16 cellular contexts compared by ENCODE assay signal in genomic region chr18:34858188-34858587, GRCh38.
DNase-seq lines count a peak whose midpoint lies in the region; TF ChIP-seq lines count a peak whose summit lies in the region.
"Had no signal": no experiment of that assay in that cellular context is flagged by ENCODE, and none has a peak within 500 bp of the region (broad histone marks: within the 10 kb centered on the region; RNA-seq: fewer than 3 reads in every experiment).

No MANE protein-coding gene starts in this region.

- H3K27me3 ChIP-seq in BLaER1: no peaks in the 10 kb centered on the region
- H3K27me3 ChIP-seq in neural cell (ENCODE audit: insufficient read depth, low read depth, low read length): no peaks in the 10 kb centered on the region
- H3K27me3 ChIP-seq: BE2C; BLaER1 treated with 17β-estradiol and CSF1 and Interleukin-3, amounts not matched to agents 10 nM and 100 nM had no signal

- peaks cover 3% of the 10 kb centered on the region; the same call in 1 of the 2 replicates for H3K9me3 ChIP-seq in BLaER1
- peaks cover 5% of the 10 kb centered on the region for H3K9me3 ChIP-seq in KOPT-K1 (ENCODE audit: insufficient read depth, low read length, poor library complexity, severe bottlenecking)
- no peaks in the 10 kb centered on the region for H3K9me3 ChIP-seq in neural cell (ENCODE audit: low read length)
- H3K9me3 ChIP-seq: BE2C, Caco-2 had no signal

- TF ChIP-seq CTCF in neural cell (IDR thresholded peaks at IDR 0.05; ENCODE audit: poor library complexity, severe bottlenecking): no peak

- H3K79me2 ChIP-seq in neural cell (replicated peaks; ENCODE audit: insufficient read depth, low read length): no peaks in the 10 kb centered on the region

- no peak for TF ChIP-seq RAD21 in neural cell (conservative IDR thresholded peaks at IDR 0.05)

- no peak overlapping the region for H3K27ac ChIP-seq in BLaER1
- H3K27ac ChIP-seq in KOPT-K1 (ENCODE audit: low read depth, low read length, poor library complexity, severe bottlenecking): peak overlapping the region; percentile 2
- H3K27ac ChIP-seq in neural cell (ENCODE audit: low read length): peak overlapping the region; percentile 44
- H3K27ac ChIP-seq in substantia nigra (ENCODE audit: low read depth, low read length, poor library complexity, severe bottlenecking): no peak overlapping the region
- H3K27ac ChIP-seq: BLaER1 treated with 17β-estradiol and CSF1 and Interleukin-3, amounts not matched to agents 10 nM and 100 nM; C4-2B had no signal

- H3K4me2 ChIP-seq in BLaER1 (peak overlapping the region; percentile 12; the same call in 1 of the 2 replicates), neural cell (ENCODE audit: low read length) (no peak overlapping the region)

- DNase-seq in effector CD8-positive, alpha-beta T cell (lab: John Stamatoyannopoulos, UW): no peak
- no peak for DNase-seq in substantia nigra (lab: John Stamatoyannopoulos, UW)
- DNase-seq: 8988T; ACHN; BE2C; Caco-2; Calu3; CD4-positive, alpha-beta T cell; CD8-positive, alpha-beta T cell; DMS79 treated with DMSO at 0.1 percent for 48 hours; GF-D8 had no signal

- no peak overlapping the region for H3K4me3 ChIP-seq in BLaER1
- H3K4me3 ChIP-seq in neural cell (ENCODE audit: low read length): no peak overlapping the region
- H3K4me3 ChIP-seq: BLaER1 treated with 17β-estradiol and CSF1 and Interleukin-3, amounts not matched to agents 10 nM and 100 nM had no signal

- TF ChIP-seq EP300 in neural cell (conservative IDR thresholded peaks at IDR 0.05; ENCODE audit: poor library complexity, severe bottlenecking): no peak

- H3K4me1 ChIP-seq in BLaER1: peaks cover 21% of the 10 kb centered on the region
- H3K4me1 ChIP-seq: BE2C, Caco-2 had no signal

- no peaks in the 10 kb centered on the region for H3F3A ChIP-seq in neural cell (ENCODE audit: insufficient read depth, low read length, poor library complexity, severe bottlenecking)

- no peaks in the 10 kb centered on the region for H3K36me3 ChIP-seq in BLaER1
- no peaks in the 10 kb centered on the region for H3K36me3 ChIP-seq in KOPT-K1 (ENCODE audit: insufficient read depth, low read length)
- no peaks in the 10 kb centered on the region for H3K36me3 ChIP-seq in neural cell (ENCODE audit: insufficient read depth, low read length)
- H3K36me3 ChIP-seq: BE2C had no signal

- H4K20me1 ChIP-seq in BLaER1 (no peaks in the 10 kb centered on the region), neural cell (ENCODE audit: insufficient read depth) (no peaks in the 10 kb centered on the region)

- H2AFZ ChIP-seq in neural cell (ENCODE audit: low read depth, low read length): no peak overlapping the region

- no peaks in the 10 kb centered on the region for H3K9me2 ChIP-seq in neural cell (ENCODE audit: insufficient read depth, low read length)

- H3K9ac ChIP-seq in BLaER1: no peak overlapping the region
- H3K9ac ChIP-seq in neural cell (ENCODE audit: low read length): no peak overlapping the region
- H3K9ac ChIP-seq: BLaER1 treated with 17β-estradiol and CSF1 and Interleukin-3, amounts not matched to agents 10 nM and 100 nM had no signal

TF ChIP-seq in neural cell, 6 proteins besides CTCF, POLR2A, EP300 and RAD21:
- TF ChIP-seq MXI1 (conservative IDR thresholded peaks at IDR 0.05; ENCODE audit: poor library complexity, severe bottlenecking) (no peak), POLR2AphosphoS5 (IDR thresholded peaks at IDR 0.05) (no peak), EZH2 (IDR thresholded peaks at IDR 0.05; ENCODE audit: borderline replicate concordance, insufficient read depth, low read length, poor library complexity, severe bottlenecking) (no peak), TAF1 (IDR thresholded peaks at IDR 0.05; ENCODE audit: low read depth) (no peak), REST (IDR thresholded peaks at IDR 0.05; ENCODE audit: borderline replicate concordance) (no peak), SMC3 (conservative IDR thresholded peaks at IDR 0.05; ENCODE audit: poor library complexity) (no peak)
TF ChIP-seq in neural cell: peak in this region for 0.

Comparison
In these comparisons a context has a peak if more than half of its experiments do, and no peak if none do; other contexts are left out.
1. H3K27ac ChIP-seq: peak in KOPT-K1 (single experiment) and neural cell (single experiment); none in BLaER1 (single experiment) and substantia nigra (single experiment).